8 cellular contexts compared by ENCODE assay signal in the genomic region with DNA sequence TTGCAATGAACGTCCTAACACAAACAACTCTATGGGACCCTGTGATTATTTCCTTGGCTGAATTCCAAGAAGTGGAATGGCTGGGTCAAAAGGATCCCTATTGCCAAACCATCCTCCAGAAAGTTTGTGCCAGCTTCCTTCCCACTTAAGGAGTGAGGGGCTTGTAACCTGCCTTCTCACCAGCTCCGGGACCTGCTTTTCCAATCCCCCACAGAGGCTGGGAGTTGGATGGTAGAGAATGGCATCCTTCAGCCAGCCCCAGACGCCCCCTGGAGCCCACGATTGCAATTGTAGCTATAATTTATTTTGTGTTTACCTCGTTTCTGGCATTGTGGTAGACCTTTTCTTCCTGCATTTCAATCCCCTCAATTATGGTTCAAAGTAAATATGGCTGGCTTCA. TPM values are rescaled to one million over a fixed set of nuclear protein-coding genes. Genes with fewer than 3 reads are reported as not detected.
DNase-seq lines count a peak whose midpoint lies in the region; ATAC-seq, FAIRE-seq and TF ChIP-seq lines count a peak whose summit lies in the region.

No MANE protein-coding gene starts in this region.

- no peak for FAIRE-seq in pancreas (lab: Jason Lieb, UNC)

- TF ChIP-seq CTCF in brain (conservative IDR thresholded peaks at IDR 0.05) (peak; percentile 56 to 73), pancreas (IDR thresholded peaks at IDR 0.05) (no peak), uterus (IDR thresholded peaks at IDR 0.05) (no peak)

- H3K9me3 Mint-ChIP-seq in brain: peaks cover 0 to 6% (median 0%) of the 10 kb centered on the region in 5 experiments

- intact Hi-C loops in pancreas (cut with DNase I): loop anchor here in 1 of 3 donors (10.0 kb wide), 1 partner anchor 164 kb away; no protein-coding TSS in a partner anchor
- intact Hi-C loops in uterus (cut with DNase I; ENCODE audit: low total_unique reads): no loop called here

- H3K9me3 ChIP-seq in pancreas (no peaks in the 10 kb centered on the region), uterus (no peaks in the 10 kb centered on the region)

- H3K4me1 Mint-ChIP-seq in brain: peaks cover 56% of the 10 kb centered on the region

- no peak overlapping the region for H3K4me3 Mint-ChIP-seq in brain

- 2% methylated on average over 5 of the region's 5 CpGs for WGBS in pancreas, 2 donors

- H3K27me3 Mint-ChIP-seq in brain: peaks cover 16% of the 10 kb centered on the region

- no peaks in the 10 kb centered on the region for H3K4me1 ChIP-seq in pancreas
- no peaks in the 10 kb centered on the region for H3K4me1 ChIP-seq in uterus

- H3K4me3 ChIP-seq in pancreas (no peak overlapping the region), uterus (no peak overlapping the region)

- H3K36me3 ChIP-seq in pancreas (no peaks in the 10 kb centered on the region), uterus (no peaks in the 10 kb centered on the region)

- ATAC-seq in pancreas: peak in 3 of 4 donors; percentile 35 to 53 (median 43)
- ATAC-seq in activated CD4-positive, CD25-positive, alpha-beta regulatory T cell treated with anti-CD3 and anti-CD28 coated beads, Interleukin-2, amount 50 U/mL, for 24 hours: no peak

- no peak for TF ChIP-seq POLR2A in uterus (IDR thresholded peaks at IDR 0.05)

- H3K27me3 ChIP-seq in pancreas (no peaks in the 10 kb centered on the region), uterus (no peaks in the 10 kb centered on the region)

- DNase-seq in NCI-H510A treated with DMSO at 0.1 percent for 48 hours (lab: John Stamatoyannopoulos, UW): peak; percentile 16
- DNase-seq in NCI-H510A (lab: John Stamatoyannopoulos, UW): no peak
- DNase-seq in NCI-H146 (lab: John Stamatoyannopoulos, UW): peak; percentile 42
- DNase-seq in pancreas: no peak
- DNase-seq in uterus: no peak
- no peak for DNase-seq in inferior parietal cortex (ENCODE audit: extremely low spot score)

- no peak overlapping the region for H3K27ac ChIP-seq in pancreas
- H3K27ac ChIP-seq in uterus: no peak overlapping the region

- H3K27ac Mint-ChIP-seq in brain: peak overlapping the region in 1 of 5 experiments; percentile 36

- H3K36me3 Mint-ChIP-seq in brain: no peaks in the 10 kb centered on the region

RNA-seq across cellular contexts. Expression of gene ZDHHC22, which starts 9.7 kb away (rescaled TPM):
- polyA plus RNA-seq in brain (ENCODE audit: insufficient read depth, low read depth, low replicate concordance) (30.2 TPM), pancreas (under 1 TPM; 0.04 to 0.19 TPM)
- total RNA-seq in pancreas (under 1 TPM in 1 of 6 donors, not detected in 5; 0.04 TPM), uterus (not detected)

RNA-seq across cellular contexts. Expression of gene TMEM63C, which starts 30.4 kb away (rescaled TPM):
- polyA plus RNA-seq in brain (ENCODE audit: insufficient read depth, low read depth, low replicate concordance) (53.6 TPM), pancreas (10 to 100 TPM in 1 of 2 donors, 1 to 10 TPM in 1; 5.4 to 10.6 TPM)
- total RNA-seq in pancreas (1 to 10 TPM; 2.8 to 6.8 (median 3.3) TPM), uterus (1 to 10 TPM in 1 of 4 donors, under 1 TPM in 1, not detected in 2; 0.98 to 1.9 TPM)

RNA-seq across cellular contexts. Expression of gene CIPC, which starts 53.2 kb away (rescaled TPM):
- 18.4 TPM for polyA plus RNA-seq in brain (ENCODE audit: insufficient read depth, low read depth, low replicate concordance)
- 10 to 100 TPM in 1 of 6 donors, 1 to 10 TPM in 5; 5.9 to 12.6 (median 8.0) TPM for total RNA-seq in pancreas
- polyA plus RNA-seq in pancreas: 1 to 10 TPM; 2.7 to 6.7 TPM
- 10 to 100 TPM in 3 of 4 donors, 1 to 10 TPM in 1; 8.2 to 71.8 (median 28.1) TPM for total RNA-seq in uterus

Comparison
In these comparisons a context has a peak if more than half of its experiments do, and no peak if none do; other contexts are left out.
1. DNase-seq: peak in NCI-H510A treated with DMSO at 0.1 percent for 48 hours (single experiment) and NCI-H146 (single experiment); none in NCI-H510A (single experiment), pancreas (0 of 6), uterus (0 of 2) and inferior parietal cortex (single experiment).
2. CTCF ChIP-seq: peak in brain (2 of 2); none in pancreas (0 of 4) and uterus (0 of 4).
3. ATAC-seq: peak in pancreas (3 of 4); none in activated CD4-positive, CD25-positive, alpha-beta regulatory T cell treated with anti-CD3 and anti-CD28 coated beads, Interleukin-2, amount 50 U/mL, for 24 hours (0 of 2).